20 cellular contexts compared by ENCODE assay signal in genomic region chr16:1337486-1337885, GRCh38. TPM values are rescaled to one million over a fixed set of nuclear protein-coding genes. Genes with fewer than 3 reads are reported as not detected.
DNase-seq lines count a peak whose midpoint lies in the region; ATAC-seq and TF ChIP-seq lines count a peak whose summit lies in the region.
"Had no signal": no experiment of that assay in that cellular context is flagged by ENCODE, and none has a peak within 500 bp of the region (broad histone marks: within the 10 kb centered on the region; RNA-seq: fewer than 3 reads in every experiment).

No MANE protein-coding gene starts in this region.

- no peak overlapping the region for H3K27ac ChIP-seq in heart left ventricle
- H3K27ac ChIP-seq: BLaER1 treated with 17β-estradiol and CSF1 and Interleukin-3, amounts not matched to agents 10 nM and 100 nM; cardiac muscle cell; HL-60; uterus had no signal

- DNase-seq in NCI-H748 (lab: John Stamatoyannopoulos, UW; ENCODE audit: unreplicated experiment) = peak; percentile 37
- no peak for DNase-seq in NCI-H748 treated with DMSO at 0.1 percent for 48 hours (lab: John Stamatoyannopoulos, UW)
- peak; percentile 32 for DNase-seq in NB4 (ENCODE audit: low read depth)
- peak; percentile 63 for DNase-seq in left kidney (ENCODE audit: low read depth, low spot score)
- no peak for DNase-seq in heart left ventricle
- DNase-seq in stimulated activated naive CD8-positive, alpha-beta T cell treated with anti-CD3 and anti-CD28 coated beads, Interleukin-15, Interleukin-2, amounts not matched to agents 100 U/mL and 50 U/mL, for 24 hours = no peak
- DNase-seq: anterior cingulate cortex; cortex of kidney; NCI-H1105 treated with DMSO at 0.1 percent for 48 hours; NK-92 treated with Interleukin-12 subunit alpha and Interleukin-12 subunit beta, amount 100 ng/mL, for 24 hours; stimulated activated CD4-positive, alpha-beta T cell treated with anti-CD3 and anti-CD28 coated beads, Interleukin-2, amount 100 ng/mL, for 24 hours; T-helper 17 cell; uterus had no signal

- no peaks in the 10 kb centered on the region for H3K36me3 ChIP-seq in heart left ventricle
- H3K36me3 ChIP-seq: BLaER1 treated with 17β-estradiol and CSF1 and Interleukin-3, amounts not matched to agents 10 nM and 100 nM; cardiac muscle cell; Peyer's patch; uterus had no signal

- ATAC-seq in heart left ventricle = no peak
- ATAC-seq in stimulated activated naive CD8-positive, alpha-beta T cell treated with anti-CD3 and anti-CD28 coated beads, Interleukin-15, Interleukin-2, amounts not matched to agents 100 U/mL and 50 U/mL, for 24 hours = no peak
- ATAC-seq: stimulated activated effector memory CD8-positive, alpha-beta T cell treated with anti-CD3 and anti-CD28 coated beads, Interleukin-12 subunit alpha, Interleukin-12 subunit beta, amount 100 ng/mL, for 72 hours; T-helper 17 cell had no signal

- peaks cover 0 to 29% (median 14%) of the 10 kb centered on the region in 12 donors for H3K4me1 ChIP-seq in heart left ventricle

- intact Hi-C loops in heart left ventricle (cut with DNase I) = no loop called here

- H3K27me3 ChIP-seq in heart left ventricle = peaks cover 8 to 32% (median 23%) of the 10 kb centered on the region in 9 donors

- H3K4me3 ChIP-seq in NB4 (ENCODE audit: low read depth, low read length) (no peak overlapping the region), heart left ventricle (no peak overlapping the region)
- H3K4me3 ChIP-seq: BLaER1 treated with 17β-estradiol and CSF1 and Interleukin-3, amounts not matched to agents 10 nM and 100 nM; cardiac muscle cell; lung; Peyer's patch; uterus had no signal

- H3K9me3 ChIP-seq in heart left ventricle = no peaks in the 10 kb centered on the region
- H3K9me3 ChIP-seq: Peyer's patch, uterus had no signal

- WGBS in heart left ventricle, 4 donors = 44 to 49% (median 47%) methylated on average over 7 to 9 of the region's 9 CpGs

- TF ChIP-seq POLR2A in NB4 (IDR thresholded peaks at IDR 0.05; ENCODE audit: extremely low read depth, insufficient read length) = no peak
- no peak for TF ChIP-seq POLR2A in heart left ventricle (IDR thresholded peaks at IDR 0.05)

- TF ChIP-seq CTCF in NB4 (IDR thresholded peaks at IDR 0.05; ENCODE audit: low read depth, low read length) (no peak), heart left ventricle (IDR thresholded peaks at IDR 0.05) (no peak)

RNA-seq across cellular contexts. Expression of gene BAIAP3, which starts 4.0 kb away (rescaled TPM):
- total RNA-seq in heart left ventricle = 1 to 10 TPM in 8 of 9 donors, under 1 TPM in 1; 0.88 to 4.0 (median 2.6) TPM
- polyA plus RNA-seq in heart left ventricle = 1 to 10 TPM; 1.7 to 2.6 TPM
- polyA plus RNA-seq: keratinocyte had no signal

RNA-seq across cellular contexts. Expression of gene TSR3, which starts 14.2 kb away (rescaled TPM):
- total RNA-seq in heart left ventricle = 100 to 1,000 TPM in 1 of 9 donors, 10 to 100 TPM in 8; 46.3 to 108 (median 58.9) TPM
- polyA plus RNA-seq in heart left ventricle = 10 to 100 TPM; 60.0 to 75.4 TPM

RNA-seq across cellular contexts. Expression of gene GNPTG, which starts 14.2 kb away (rescaled TPM):
- 10 to 100 TPM; 25.4 to 54.2 (median 31.0) TPM for total RNA-seq in heart left ventricle
- polyA plus RNA-seq in heart left ventricle = 10 to 100 TPM; 31.9 to 45.0 TPM

RNA-seq across cellular contexts. Expression of gene UBE2I, which starts 28.1 kb away (rescaled TPM):
- 100 to 1,000 TPM in 2 of 9 donors, 10 to 100 TPM in 7; 59.3 to 105 (median 85.9) TPM for total RNA-seq in heart left ventricle
- 10 to 100 TPM; 67.2 to 73.4 TPM for polyA plus RNA-seq in heart left ventricle

Comparison
In these comparisons a context has a peak if more than half of its experiments do, and no peak if none do; other contexts are left out.
1. DNase-seq: peak in NCI-H748 (single experiment), NB4 (single experiment) and left kidney (single experiment); none in NCI-H748 treated with DMSO at 0.1 percent for 48 hours (single experiment), heart left ventricle (0 of 5) and stimulated activated naive CD8-positive, alpha-beta T cell treated with anti-CD3 and anti-CD28 coated beads, Interleukin-15, Interleukin-2, amounts not matched to agents 100 U/mL and 50 U/mL, for 24 hours (single experiment).